8 cellular contexts compared by ENCODE assay signal in genomic region chr2:54206596-54206995, GRCh38. TPM values are rescaled to one million over a fixed set of nuclear protein-coding genes. Genes with fewer than 3 reads are reported as not detected.
DNase-seq lines count a peak whose midpoint lies in the region; ATAC-seq, FAIRE-seq and TF ChIP-seq lines count a peak whose summit lies in the region.

No MANE protein-coding gene starts in this region.

- DNase-seq in SIG-M5 treated with dmso at 0.1 percent for 504 hours (lab: John Stamatoyannopoulos, UW; ENCODE audit: unreplicated experiment) (peak; percentile 8), SIG-M5 (lab: John Stamatoyannopoulos, UW) (no peak), adrenal gland (no peak), GM19238 (ENCODE audit: insufficient read length, low spot score) (no peak)
- DNase-seq in activated naive CD4-positive, alpha-beta T cell treated with anti-CD3 and anti-CD28 coated beads, Interleukin-2, amount 50 U/mL, for 16 hours, result no peak

- no peaks in the 10 kb centered on the region for H3K4me1 ChIP-seq in Loucy (ENCODE audit: insufficient read depth, low read length, poor library complexity, severe bottlenecking)
- H3K4me1 ChIP-seq in adrenal gland (replicated peaks in 1 of 2), result peaks cover 27 to 29% of the 10 kb centered on the region in 2 donors

- TF ChIP-seq CTCF in Loucy (conservative IDR thresholded peaks at IDR 0.05; ENCODE audit: low read length) (peak; percentile 91), adrenal gland (IDR thresholded peaks at IDR 0.05) (peak; percentile 34 to 75 (median 58))

- no peak overlapping the region for H2AFZ ChIP-seq in Loucy (ENCODE audit: low read length)

- intact Hi-C loops in adrenal gland (cut with DNase I), result no loop called here

- no peaks in the 10 kb centered on the region for H3K79me2 ChIP-seq in Loucy (ENCODE audit: insufficient read depth, low read length)

- no peaks in the 10 kb centered on the region for H3K27me3 ChIP-seq in Loucy (ENCODE audit: insufficient read depth, low read length, poor library complexity, severe bottlenecking)
- no peaks in the 10 kb centered on the region for H3K27me3 ChIP-seq in adrenal gland

- no peak overlapping the region for H3K9ac ChIP-seq in Loucy (ENCODE audit: low read depth, low read length, poor library complexity, severe bottlenecking)

- no peak for TF ChIP-seq POLR2A in adrenal gland (IDR thresholded peaks at IDR 0.05)

- ATAC-seq in GM19395 (IDR thresholded peaks at IDR 0.05; ENCODE audit: unreplicated experiment), result no peak

- H3K36me3 ChIP-seq in Loucy (ENCODE audit: insufficient read depth, low read length) (no peaks in the 10 kb centered on the region), adrenal gland (replicated peaks in 1 of 2) (no peaks in the 10 kb centered on the region)

- peak; percentile 93 for FAIRE-seq in islet of Langerhans (lab: Jason Lieb, UNC)

- H3F3A ChIP-seq in Loucy (ENCODE audit: low read depth), result no peaks in the 10 kb centered on the region

- no peaks in the 10 kb centered on the region for H3K9me3 ChIP-seq in Loucy (ENCODE audit: insufficient read depth, low read depth, low read length)
- H3K9me3 ChIP-seq in adrenal gland (replicated peaks in 1 of 3), result no peaks in the 10 kb centered on the region

- H3K27ac ChIP-seq in adrenal gland, result peak overlapping the region in 1 of 5 donors; percentile 78

- no peak overlapping the region for H3K4me2 ChIP-seq in Loucy (ENCODE audit: low read depth, low read length, poor library complexity, severe bottlenecking)

- H3K4me3 ChIP-seq in Loucy (ENCODE audit: low read length, poor library complexity, severe bottlenecking), result no peak overlapping the region
- no peak overlapping the region for H3K4me3 ChIP-seq in adrenal gland

- no peaks in the 10 kb centered on the region for H3K9me2 ChIP-seq in Loucy (replicated peaks; ENCODE audit: low read depth, low read length)

- 17 to 23% (median 22%) methylated on average over 2 of the region's 2 CpGs for WGBS in adrenal gland, 4 donors

- H4K20me1 ChIP-seq in Loucy (ENCODE audit: insufficient read depth, low read length, poor library complexity, severe bottlenecking), result no peaks in the 10 kb centered on the region

RNA-seq across cellular contexts. Expression of gene TSPYL6, which starts 49.4 kb away (rescaled TPM):
- total RNA-seq in adrenal gland, result not detected
- not detected for polyA plus RNA-seq in adrenal gland
